11 cellular contexts compared by ENCODE assay signal in genomic region chr12:92059976-92060375, GRCh38.
A peak's percentile ranks its signal among the peaks of the same experiment; 100 is the strongest.
DNase-seq lines count a peak whose midpoint lies in the region; ATAC-seq and TF ChIP-seq lines count a peak whose summit lies in the region.
"Had no signal": no experiment of that assay in that cellular context is flagged by ENCODE, and none has a peak within 500 bp of the region (broad histone marks: within the 10 kb centered on the region; RNA-seq: fewer than 3 reads in every experiment).

No MANE protein-coding gene starts in this region.

- CTCF ChIA-PET in CD4-positive, alpha-beta T cell (lab: Charles Lee) = no interaction called here
- CTCF ChIA-PET in IMR-90 (lab: Yijun Ruan, JAX) = interaction anchor here (0.7 to 1.5 kb wide), 3 partner anchors 18 to 84 kb away, joined by 3 to 4 read pairs (median 3); no protein-coding TSS in a partner anchor

- H2AK5ac ChIP-seq in IMR-90 (ENCODE audit: low read depth, low read length) (peak overlapping the region; percentile 97), mesenchymal stem cell (ENCODE audit: low read length, severe bottlenecking) (no peak overlapping the region)

- DNase-seq in CD4-positive, alpha-beta T cell = no peak
- DNase-seq in IMR-90 (peak; percentile 82), astrocyte of the hippocampus (ENCODE audit: low read depth, low spot score) (peak; percentile 47), mesenchymal stem cell (peak; percentile 85), NCI-H82 treated with DMSO at 0.1 percent for 48 hours (lab: John Stamatoyannopoulos, UW; ENCODE audit: unreplicated experiment) (no peak)
- no peak for DNase-seq in stimulated activated CD8-positive, alpha-beta memory T cell treated with anti-CD3 and anti-CD28 coated beads, Interleukin-4, amount 100 ng/mL, for 48 hours
- no peak for DNase-seq in activated CD8-positive, alpha-beta memory T cell treated with anti-CD3 and anti-CD28 coated beads, Interleukin-2, amount 50 U/mL, for 4 hours
- DNase-seq: DMS153, NCI-H1694 had no signal

- peaks cover 15% of the 10 kb centered on the region for H3K4me1 ChIP-seq in IMR-90 (ENCODE audit: control insufficient read depth, insufficient read depth, low read length)
- peaks cover 3% of the 10 kb centered on the region for H3K4me1 ChIP-seq in mesenchymal stem cell (ENCODE audit: control insufficient read depth, insufficient read depth, low read depth, low read length)

- TF ChIP-seq POLR2A in IMR-90 (IDR thresholded peaks at IDR 0.05; ENCODE audit: low read depth, low read length) = no peak

- H4K20me1 ChIP-seq in IMR-90 (ENCODE audit: insufficient read depth, low read length) = no peaks in the 10 kb centered on the region

- ATAC-seq in CD4-positive, alpha-beta T cell (ENCODE audit: poor library complexity) = no peak
- ATAC-seq in IMR-90 (ENCODE audit: low read depth) (peak; percentile 48), HG03108 (IDR thresholded peaks at IDR 0.05; ENCODE audit: unreplicated experiment) (no peak)

- no peak overlapping the region for H3K4me3 ChIP-seq in IMR-90 (ENCODE audit: insufficient read depth, low read depth, low read length)
- no peak overlapping the region for H3K4me3 ChIP-seq in mesenchymal stem cell (ENCODE audit: insufficient read depth in 1 of 2, low read depth in 1 of 2, low read length in 2 of 2)
- H3K4me3 ChIP-seq: SK-N-MC had no signal

- peak overlapping the region; percentile 90 for H3K27ac Mint-ChIP-seq in CD4-positive, alpha-beta T cell

- dilution Hi-C loops in IMR-90 (cut with HindIII; ENCODE audit: low sequenced_read_pairs, unreplicated experiment) = no loop called here

- intact Hi-C loops in CD4-positive, alpha-beta T cell (cut with DNase I, micrococcal nuclease) = loop anchor here (2.0 to 5.0 kb wide), 3 partner anchors 17 to 48 kb away; no protein-coding TSS in a partner anchor
- intact Hi-C loops in IMR-90 (cut with micrococcal nuclease) = loop anchor here (5.0 to 10.0 kb wide), 2 partner anchors 82 to 245 kb away; no protein-coding TSS in a partner anchor

- peak overlapping the region; percentile 98 for H2BK5ac ChIP-seq in IMR-90 (ENCODE audit: low read depth, low read length, poor library complexity, severe bottlenecking)
- H2BK5ac ChIP-seq in mesenchymal stem cell (ENCODE audit: low read depth, low read length, poor library complexity, severe bottlenecking) = no peak overlapping the region

- H3K4ac ChIP-seq in IMR-90 (ENCODE audit: low read depth, low read length) = peak overlapping the region; percentile 93
- peak overlapping the region; percentile 75 to 95 for H3K4ac ChIP-seq in mesenchymal stem cell (ENCODE audit: low read depth in 1 of 2, low read length in 2 of 2)

- H3K9me1 ChIP-seq in IMR-90 (ENCODE audit: insufficient read depth, low read length) = peaks cover 10% of the 10 kb centered on the region

- no peak overlapping the region for H3K4me3 Mint-ChIP-seq in CD4-positive, alpha-beta T cell

- H2AK9ac ChIP-seq in IMR-90 (replicated peaks; ENCODE audit: low read depth, low read length, poor library complexity) = peak overlapping the region; percentile 2

- no peak overlapping the region for H3K27ac ChIP-seq in CD4-positive, alpha-beta T cell (ENCODE audit: low read depth, low read length)
- peak overlapping the region; percentile 64 for H3K27ac ChIP-seq in IMR-90 (ENCODE audit: insufficient read depth, low read length)
- peak overlapping the region; percentile 38 for H3K27ac ChIP-seq in mesenchymal stem cell (ENCODE audit: low read length, poor library complexity, severe bottlenecking)
- H3K27ac ChIP-seq: SK-N-MC had no signal

- peak overlapping the region; percentile 90 for H3K56ac ChIP-seq in IMR-90 (ENCODE audit: extremely low read depth, insufficient read depth, low read length)

- H3K4me2 ChIP-seq in IMR-90 (ENCODE audit: low read depth, low read length) (peak overlapping the region; percentile 86; the same call in 1 of the 2 replicates), mesenchymal stem cell (ENCODE audit: low read length, poor library complexity, severe bottlenecking) (no peak overlapping the region)

- TF ChIP-seq RAD21 in IMR-90 (IDR thresholded peaks at IDR 0.05; ENCODE audit: low read length) = no peak

- no peaks in the 10 kb centered on the region for H3K9me3 Mint-ChIP-seq in CD4-positive, alpha-beta T cell

- H3K14ac ChIP-seq in IMR-90 (replicated peaks; ENCODE audit: low read depth, low read length) (peak overlapping the region; percentile 95), mesenchymal stem cell (ENCODE audit: low read length in 2 of 2) (peak overlapping the region in 1 of 2 experiments; percentile 43)

- peaks cover 99% of the 10 kb centered on the region for H3K4me1 Mint-ChIP-seq in CD4-positive, alpha-beta T cell (ENCODE audit: low read depth)

- H3K27me3 Mint-ChIP-seq in CD4-positive, alpha-beta T cell = no peaks in the 10 kb centered on the region

- in situ Hi-C loops in IMR-90 (cut with MboI; ENCODE audit: low sequenced_read_pairs) = no loop called here

- no peak for TF ChIP-seq CTCF in CD4-positive, alpha-beta T cell (IDR thresholded peaks at IDR 0.05)
- TF ChIP-seq CTCF in IMR-90 (conservative IDR thresholded peaks at IDR 0.05; ENCODE audit: low read depth, low read length) = no peak

- no peaks in the 10 kb centered on the region for H3K27me3 ChIP-seq in CD4-positive, alpha-beta T cell (ENCODE audit: control insufficient read depth, insufficient read depth, low read length)
- H3K27me3 ChIP-seq in IMR-90 (ENCODE audit: control insufficient read depth, insufficient read depth, low read length) = no peaks in the 10 kb centered on the region
- H3K27me3 ChIP-seq in mesenchymal stem cell (ENCODE audit: control insufficient read depth in 1 of 2, insufficient read depth in 1 of 2, low read length in 2 of 2) = no peaks in the 10 kb centered on the region

- peaks cover 0 to 17% of the 10 kb centered on the region in 2 experiments; a peak in 2 of 4 replicates for H3K79me1 ChIP-seq in IMR-90 (ENCODE audit: low read depth in 1 of 2, low read length in 2 of 2)
- no peaks in the 10 kb centered on the region for H3K79me1 ChIP-seq in mesenchymal stem cell (replicated peaks; ENCODE audit: low read length, poor library complexity, severe bottlenecking)

- POLR2A ChIA-PET in CD4-positive, alpha-beta T cell (lab: Charles Lee) = interaction anchor here (0.7 kb wide), 1 partner anchor 183 kb away, joined by 3 read pairs; no protein-coding TSS in a partner anchor
- POLR2A ChIA-PET in IMR-90 (lab: Charles Lee; ENCODE audit: unreplicated experiment) = no interaction called here

- H2AFZ ChIP-seq in IMR-90 (replicated peaks; ENCODE audit: low read length, poor library complexity) (peak overlapping the region; percentile 73), mesenchymal stem cell (ENCODE audit: low read depth, low read length) (no peak overlapping the region)

- peak overlapping the region; percentile 97 for H4K5ac ChIP-seq in IMR-90 (ENCODE audit: low read depth, low read length)

- H2BK120ac ChIP-seq in IMR-90 (ENCODE audit: low read depth, low read length) = peak overlapping the region; percentile 99
- peak overlapping the region; percentile 100 for H2BK120ac ChIP-seq in mesenchymal stem cell (ENCODE audit: low read depth, low read length)

- WGBS in IMR-90 (ENCODE audit: extremely low coverage in 2 of 2, insufficient read length in 1 of 2), 2 experiments = no CpG with 5 or more reads among the region's 2 CpGs
- 15% methylated on average over 2 of the region's 2 CpGs for WGBS in mesenchymal stem cell

- H3K36me3 ChIP-seq in IMR-90 (ENCODE audit: control insufficient read depth, insufficient read depth, low read length) = no peaks in the 10 kb centered on the region
- no peaks in the 10 kb centered on the region for H3K36me3 ChIP-seq in mesenchymal stem cell (ENCODE audit: control insufficient read depth in 1 of 2, insufficient read depth in 2 of 2, low read depth in 1 of 2, low read length in 2 of 2)

- peak overlapping the region; percentile 20 to 90 for H4K8ac ChIP-seq in IMR-90 (ENCODE audit: low read depth in 2 of 2, low read length in 2 of 2)
- peak overlapping the region; percentile 59 for H4K8ac ChIP-seq in mesenchymal stem cell (ENCODE audit: low read length)

- H2BK20ac ChIP-seq in IMR-90 (ENCODE audit: low read depth, low read length) = peak overlapping the region; percentile 92

- H4K91ac ChIP-seq in IMR-90 (ENCODE audit: insufficient read depth, low read depth, low read length) (peak overlapping the region; percentile 94), mesenchymal stem cell (ENCODE audit: low read length) (no peak overlapping the region)

- no TSS peak for BruUV-seq in IMR-90 (replicated peaks; lab: Mats Ljungman, UMichigan)

- H3K18ac ChIP-seq in IMR-90 (ENCODE audit: low read depth, low read length) (peak overlapping the region; percentile 98; the same call in 1 of the 2 replicates), mesenchymal stem cell (ENCODE audit: low read depth in 1 of 2, low read length in 2 of 2) (peak overlapping the region in 1 of 2 experiments; percentile 31)

- H2BK12ac ChIP-seq in mesenchymal stem cell (ENCODE audit: low read length in 2 of 2) = no peak overlapping the region

- H2BK15ac ChIP-seq in IMR-90 (ENCODE audit: low read depth, low read length) = peak overlapping the region; percentile 53; the same call in 2 of the 3 replicates
- H2BK15ac ChIP-seq in mesenchymal stem cell (ENCODE audit: low read depth, poor library complexity, severe bottlenecking) = no peak overlapping the region

- peaks cover 18% of the 10 kb centered on the region for H3K36me3 Mint-ChIP-seq in CD4-positive, alpha-beta T cell (ENCODE audit: low read depth)

- H3K9me3 ChIP-seq in CD4-positive, alpha-beta T cell (ENCODE audit: control insufficient read depth, low read length) = no peaks in the 10 kb centered on the region
- H3K9me3 ChIP-seq in IMR-90 (ENCODE audit: control insufficient read depth, insufficient read depth, low read length) (no peaks in the 10 kb centered on the region), mesenchymal stem cell (ENCODE audit: control insufficient read depth, low read length) (no peaks in the 10 kb centered on the region)

- H3K23ac ChIP-seq in IMR-90 (ENCODE audit: low read depth, low read length) = peak overlapping the region; percentile 94; the same call in 1 of the 2 replicates
- H3K23ac ChIP-seq in mesenchymal stem cell (ENCODE audit: low read length in 2 of 2) = no peak overlapping the region

- H3K9ac ChIP-seq in IMR-90 (ENCODE audit: low read depth, low read length) = no peak overlapping the region; the same call in 1 of the 2 replicates
- peak overlapping the region; percentile 66 for H3K9ac ChIP-seq in mesenchymal stem cell (ENCODE audit: low read length)

TF ChIP-seq in IMR-90, 13 proteins besides CTCF, POLR2A, EP300 and RAD21:
- peak; percentile 55; the same call in 1 of the 2 replicates for TF ChIP-seq CEBPB (IDR thresholded peaks at IDR 0.05; ENCODE audit: low read depth, low read length)
- TF ChIP-seq MAZ (IDR thresholded peaks at IDR 0.05; ENCODE audit: borderline replicate concordance, low read depth, low read length) = no peak
- TF ChIP-seq MAFK (IDR thresholded peaks at IDR 0.05; ENCODE audit: low read depth, low read length) = no peak
- TF ChIP-seq FOS (IDR thresholded peaks at IDR 0.05; ENCODE audit: low read depth, low read length) = 0 out of 2 replicates have a peak, but pooled peaks have one; percentile 12

Comparison
In these comparisons a context has a peak if more than half of its experiments do, and no peak if none do; other contexts are left out.
1. DNase-seq: peak in IMR-90 (single experiment), astrocyte of the hippocampus (single experiment) and mesenchymal stem cell (single experiment); none in CD4-positive, alpha-beta T cell (0 of 10), NCI-H82 treated with DMSO at 0.1 percent for 48 hours (single experiment), stimulated activated CD8-positive, alpha-beta memory T cell treated with anti-CD3 and anti-CD28 coated beads, Interleukin-4, amount 100 ng/mL, for 48 hours (single experiment) and activated CD8-positive, alpha-beta memory T cell treated with anti-CD3 and anti-CD28 coated beads, Interleukin-2, amount 50 U/mL, for 4 hours (single experiment).